ENCODE assay signal across 1 cellular context in the genomic region with DNA sequence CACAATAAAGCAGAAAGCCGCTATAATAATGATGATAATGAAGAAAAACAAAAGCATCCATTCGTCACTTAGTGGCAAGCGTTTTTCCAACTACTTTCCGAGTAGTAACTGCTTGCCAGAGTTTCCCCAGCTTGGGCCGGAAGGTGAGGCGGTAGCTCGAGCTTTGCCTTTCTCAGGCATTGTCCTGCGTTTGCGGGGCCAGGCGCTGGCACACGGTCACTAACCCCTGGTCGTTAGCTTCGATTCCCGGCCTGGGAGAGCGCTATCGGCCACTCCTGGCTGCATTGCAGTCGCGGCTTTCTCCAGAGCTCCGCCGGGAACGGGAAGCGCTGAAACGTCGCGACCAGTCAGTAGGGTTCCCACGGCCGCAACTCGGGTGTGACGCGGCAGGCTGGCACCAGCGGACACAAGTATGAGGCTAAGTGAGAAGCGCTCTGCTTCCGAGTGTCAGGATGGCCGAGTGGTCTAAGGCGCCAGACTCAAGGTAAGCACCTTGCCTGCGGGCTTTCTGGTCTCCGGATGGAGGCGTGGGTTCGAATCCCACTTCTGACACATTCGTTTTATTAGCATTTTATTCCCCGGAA.
TF ChIP-seq lines count a peak whose summit lies in the region.

No MANE protein-coding gene starts in this region.

TF ChIP-seq in HepG2, 621 proteins besides CTCF, POLR2A, EP300 and RAD21 (continued from another document and continues in another):
- TF ChIP-seq, protein P1, sequence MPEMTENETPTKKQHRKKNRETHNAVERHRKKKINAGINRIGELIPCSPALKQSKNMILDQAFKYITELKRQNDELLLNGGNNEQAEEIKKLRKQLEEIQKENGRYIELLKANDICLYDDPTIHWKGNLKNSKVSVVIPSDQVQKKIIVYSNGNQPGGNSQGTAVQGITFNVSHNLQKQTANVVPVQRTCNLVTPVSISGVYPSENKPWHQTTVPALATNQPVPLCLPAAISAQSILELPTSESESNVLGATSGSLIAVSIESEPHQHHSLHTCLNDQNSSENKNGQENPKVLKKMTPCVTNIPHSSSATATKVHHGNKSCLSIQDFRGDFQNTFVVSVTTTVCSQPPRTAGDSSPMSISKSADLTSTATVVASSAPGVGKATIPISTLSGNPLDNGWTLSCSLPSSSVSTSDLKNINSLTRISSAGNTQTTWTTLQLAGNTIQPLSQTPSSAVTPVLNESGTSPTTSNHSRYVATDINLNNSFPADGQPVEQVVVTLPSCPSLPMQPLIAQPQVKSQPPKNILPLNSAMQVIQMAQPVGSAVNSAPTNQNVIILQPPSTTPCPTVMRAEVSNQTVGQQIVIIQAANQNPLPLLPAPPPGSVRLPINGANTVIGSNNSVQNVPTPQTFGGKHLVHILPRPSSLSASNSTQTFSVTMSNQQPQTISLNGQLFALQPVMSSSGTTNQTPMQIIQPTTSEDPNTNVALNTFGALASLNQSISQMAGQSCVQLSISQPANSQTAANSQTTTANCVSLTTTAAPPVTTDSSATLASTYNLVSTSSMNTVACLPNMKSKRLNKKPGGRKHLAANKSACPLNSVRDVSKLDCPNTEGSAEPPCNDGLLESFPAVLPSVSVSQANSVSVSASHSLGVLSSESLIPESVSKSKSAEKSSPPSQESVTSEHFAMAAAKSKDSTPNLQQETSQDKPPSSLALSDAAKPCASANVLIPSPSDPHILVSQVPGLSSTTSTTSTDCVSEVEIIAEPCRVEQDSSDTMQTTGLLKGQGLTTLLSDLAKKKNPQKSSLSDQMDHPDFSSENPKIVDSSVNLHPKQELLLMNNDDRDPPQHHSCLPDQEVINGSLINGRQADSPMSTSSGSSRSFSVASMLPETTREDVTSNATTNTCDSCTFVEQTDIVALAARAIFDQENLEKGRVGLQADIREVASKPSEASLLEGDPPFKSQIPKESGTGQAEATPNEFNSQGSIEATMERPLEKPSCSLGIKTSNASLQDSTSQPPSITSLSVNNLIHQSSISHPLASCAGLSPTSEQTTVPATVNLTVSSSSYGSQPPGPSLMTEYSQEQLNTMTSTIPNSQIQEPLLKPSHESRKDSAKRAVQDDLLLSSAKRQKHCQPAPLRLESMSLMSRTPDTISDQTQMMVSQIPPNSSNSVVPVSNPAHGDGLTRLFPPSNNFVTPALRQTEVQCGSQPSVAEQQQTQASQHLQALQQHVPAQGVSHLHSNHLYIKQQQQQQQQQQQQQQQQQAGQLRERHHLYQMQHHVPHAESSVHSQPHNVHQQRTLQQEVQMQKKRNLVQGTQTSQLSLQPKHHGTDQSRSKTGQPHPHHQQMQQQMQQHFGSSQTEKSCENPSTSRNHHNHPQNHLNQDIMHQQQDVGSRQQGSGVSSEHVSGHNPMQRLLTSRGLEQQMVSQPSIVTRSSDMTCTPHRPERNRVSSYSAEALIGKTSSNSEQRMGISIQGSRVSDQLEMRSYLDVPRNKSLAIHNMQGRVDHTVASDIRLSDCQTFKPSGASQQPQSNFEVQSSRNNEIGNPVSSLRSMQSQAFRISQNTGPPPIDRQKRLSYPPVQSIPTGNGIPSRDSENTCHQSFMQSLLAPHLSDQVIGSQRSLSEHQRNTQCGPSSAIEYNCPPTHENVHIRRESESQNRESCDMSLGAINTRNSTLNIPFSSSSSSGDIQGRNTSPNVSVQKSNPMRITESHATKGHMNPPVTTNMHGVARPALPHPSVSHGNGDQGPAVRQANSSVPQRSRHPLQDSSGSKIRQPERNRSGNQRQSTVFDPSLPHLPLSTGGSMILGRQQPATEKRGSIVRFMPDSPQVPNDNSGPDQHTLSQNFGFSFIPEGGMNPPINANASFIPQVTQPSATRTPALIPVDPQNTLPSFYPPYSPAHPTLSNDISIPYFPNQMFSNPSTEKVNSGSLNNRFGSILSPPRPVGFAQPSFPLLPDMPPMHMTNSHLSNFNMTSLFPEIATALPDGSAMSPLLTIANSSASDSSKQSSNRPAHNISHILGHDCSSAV (CRISPR knock-in tag; IDR thresholded peaks at IDR 0.05; ENCODE audit: borderline replicate concordance): no peak
- TF ChIP-seq KAT7 (CRISPR knock-in tag; IDR thresholded peaks at IDR 0.05; ENCODE audit: borderline replicate concordance): no peak; the same call in 1 of the 2 replicates
- 0 out of 2 replicates have a peak, but pooled peaks have one; percentile 58 for TF ChIP-seq ZC3H13 (CRISPR knock-in tag; IDR thresholded peaks at IDR 0.05)
- TF ChIP-seq MTA3 (CRISPR knock-in tag; IDR thresholded peaks at IDR 0.05): no peak
- TF ChIP-seq ZNF546 (CRISPR knock-in tag; conservative IDR thresholded peaks at IDR 0.05): no peak
- 0 out of 2 replicates have a peak, but pooled peaks have one; percentile 18 for TF ChIP-seq ZNF124 (CRISPR knock-in tag; IDR thresholded peaks at IDR 0.05)
- TF ChIP-seq CREB1 (IDR thresholded peaks at IDR 0.05): no peak; the same call in 1 of the 2 replicates
- TF ChIP-seq CREB1 (CRISPR knock-in tag; IDR thresholded peaks at IDR 0.05): no peak
- TF ChIP-seq, protein P2, sequence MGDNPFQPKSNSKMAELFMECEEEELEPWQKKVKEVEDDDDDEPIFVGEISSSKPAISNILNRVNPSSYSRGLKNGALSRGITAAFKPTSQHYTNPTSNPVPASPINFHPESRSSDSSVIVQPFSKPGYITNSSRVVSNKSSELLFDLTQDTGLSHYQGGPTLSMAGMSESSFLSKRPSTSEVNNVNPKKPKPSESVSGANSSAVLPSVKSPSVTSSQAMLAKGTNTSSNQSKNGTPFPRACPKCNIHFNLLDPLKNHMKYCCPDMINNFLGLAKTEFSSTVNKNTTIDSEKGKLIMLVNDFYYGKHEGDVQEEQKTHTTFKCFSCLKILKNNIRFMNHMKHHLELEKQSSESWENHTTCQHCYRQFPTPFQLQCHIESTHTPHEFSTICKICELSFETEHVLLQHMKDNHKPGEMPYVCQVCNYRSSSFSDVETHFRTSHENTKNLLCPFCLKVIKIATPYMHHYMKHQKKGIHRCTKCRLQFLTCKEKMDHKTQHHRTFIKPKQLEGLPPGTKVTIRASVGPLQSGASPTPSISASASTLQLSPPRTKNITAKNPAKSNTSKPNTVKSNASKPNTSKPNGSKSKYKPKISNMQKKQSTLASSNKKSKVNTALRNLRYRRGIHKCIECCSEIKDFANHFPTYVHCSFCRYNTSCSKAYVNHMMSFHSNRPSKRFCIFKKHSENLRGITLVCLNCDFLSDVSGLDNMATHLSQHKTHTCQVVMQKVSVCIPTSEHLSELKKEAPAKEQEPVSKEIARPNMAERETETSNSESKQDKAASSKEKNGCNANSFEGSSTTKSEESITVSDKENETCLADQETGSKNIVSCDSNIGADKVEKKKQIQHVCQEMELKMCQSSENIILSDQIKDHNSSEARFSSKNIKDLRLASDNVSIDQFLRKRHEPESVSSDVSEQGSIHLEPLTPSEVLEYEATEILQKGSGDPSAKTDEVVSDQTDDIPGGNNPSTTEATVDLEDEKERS (CRISPR knock-in tag; IDR thresholded peaks at IDR 0.05): no peak; the same call in 1 of the 2 replicates
- TF ChIP-seq, protein P3, sequence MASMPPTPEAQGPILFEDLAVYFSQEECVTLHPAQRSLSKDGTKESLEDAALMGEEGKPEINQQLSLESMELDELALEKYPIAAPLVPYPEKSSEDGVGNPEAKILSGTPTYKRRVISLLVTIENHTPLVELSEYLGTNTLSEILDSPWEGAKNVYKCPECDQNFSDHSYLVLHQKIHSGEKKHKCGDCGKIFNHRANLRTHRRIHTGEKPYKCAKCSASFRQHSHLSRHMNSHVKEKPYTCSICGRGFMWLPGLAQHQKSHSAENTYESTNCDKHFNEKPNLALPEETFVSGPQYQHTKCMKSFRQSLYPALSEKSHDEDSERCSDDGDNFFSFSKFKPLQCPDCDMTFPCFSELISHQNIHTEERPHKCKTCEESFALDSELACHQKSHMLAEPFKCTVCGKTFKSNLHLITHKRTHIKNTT (CRISPR knock-in tag; IDR thresholded peaks at IDR 0.05): peak; percentile 8; the same call in 1 of the 2 replicates
- no peak; the same call in 1 of the 2 replicates for TF ChIP-seq SATB2 (CRISPR knock-in tag; IDR thresholded peaks at IDR 0.05)
- TF ChIP-seq, protein P4, sequence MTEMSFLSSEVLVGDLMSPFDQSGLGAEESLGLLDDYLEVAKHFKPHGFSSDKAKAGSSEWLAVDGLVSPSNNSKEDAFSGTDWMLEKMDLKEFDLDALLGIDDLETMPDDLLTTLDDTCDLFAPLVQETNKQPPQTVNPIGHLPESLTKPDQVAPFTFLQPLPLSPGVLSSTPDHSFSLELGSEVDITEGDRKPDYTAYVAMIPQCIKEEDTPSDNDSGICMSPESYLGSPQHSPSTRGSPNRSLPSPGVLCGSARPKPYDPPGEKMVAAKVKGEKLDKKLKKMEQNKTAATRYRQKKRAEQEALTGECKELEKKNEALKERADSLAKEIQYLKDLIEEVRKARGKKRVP (CRISPR knock-in tag; IDR thresholded peaks at IDR 0.05): no peak
- TF ChIP-seq SMAD9 (CRISPR knock-in tag; IDR thresholded peaks at IDR 0.05): no peak
- TF ChIP-seq ZNF430 (CRISPR knock-in tag; IDR thresholded peaks at IDR 0.05): peak; percentile 64
- TF ChIP-seq TEAD2 (CRISPR knock-in tag; IDR thresholded peaks at IDR 0.05): no peak
- 0 out of 2 replicates have a peak, but pooled peaks have one; percentile 20 for TF ChIP-seq MEIS1 (CRISPR knock-in tag; IDR thresholded peaks at IDR 0.05; ENCODE audit: borderline replicate concordance)
- TF ChIP-seq HOXA9 (CRISPR knock-in tag; IDR thresholded peaks at IDR 0.05; ENCODE audit: borderline replicate concordance): no peak
- TF ChIP-seq, protein P5, sequence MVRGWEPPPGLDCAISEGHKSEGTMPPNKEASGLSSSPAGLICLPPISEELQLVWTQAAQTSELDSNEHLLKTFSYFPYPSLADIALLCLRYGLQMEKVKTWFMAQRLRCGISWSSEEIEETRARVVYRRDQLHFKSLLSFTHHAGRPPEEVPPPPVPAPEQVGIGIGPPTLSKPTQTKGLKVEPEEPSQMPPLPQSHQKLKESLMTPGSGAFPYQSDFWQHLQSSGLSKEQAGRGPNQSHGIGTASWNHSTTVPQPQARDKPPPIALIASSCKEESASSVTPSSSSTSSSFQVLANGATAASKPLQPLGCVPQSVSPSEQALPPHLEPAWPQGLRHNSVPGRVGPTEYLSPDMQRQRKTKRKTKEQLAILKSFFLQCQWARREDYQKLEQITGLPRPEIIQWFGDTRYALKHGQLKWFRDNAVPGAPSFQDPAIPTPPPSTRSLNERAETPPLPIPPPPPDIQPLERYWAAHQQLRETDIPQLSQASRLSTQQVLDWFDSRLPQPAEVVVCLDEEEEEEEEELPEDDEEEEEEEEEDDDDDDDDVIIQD (CRISPR knock-in tag; IDR thresholded peaks at IDR 0.05; ENCODE audit: low read depth): 0 out of 2 replicates have a peak, but pooled peaks have one; percentile 19
- TF ChIP-seq ZNF225 (CRISPR knock-in tag; IDR thresholded peaks at IDR 0.05): 0 out of 2 replicates have a peak, but pooled peaks have one; percentile 35
- no peak for TF ChIP-seq IRX3 (CRISPR knock-in tag; IDR thresholded peaks at IDR 0.05; ENCODE audit: borderline replicate concordance, low read depth)
- no peak for TF ChIP-seq ZNF660 (CRISPR knock-in tag; IDR thresholded peaks at IDR 0.05; ENCODE audit: borderline replicate concordance, low read depth)
- TF ChIP-seq HHEX (CRISPR knock-in tag; IDR thresholded peaks at IDR 0.05): no peak
- TF ChIP-seq ZNF562 (CRISPR knock-in tag; IDR thresholded peaks at IDR 0.05; ENCODE audit: borderline replicate concordance): no peak
- TF ChIP-seq, protein P6, sequence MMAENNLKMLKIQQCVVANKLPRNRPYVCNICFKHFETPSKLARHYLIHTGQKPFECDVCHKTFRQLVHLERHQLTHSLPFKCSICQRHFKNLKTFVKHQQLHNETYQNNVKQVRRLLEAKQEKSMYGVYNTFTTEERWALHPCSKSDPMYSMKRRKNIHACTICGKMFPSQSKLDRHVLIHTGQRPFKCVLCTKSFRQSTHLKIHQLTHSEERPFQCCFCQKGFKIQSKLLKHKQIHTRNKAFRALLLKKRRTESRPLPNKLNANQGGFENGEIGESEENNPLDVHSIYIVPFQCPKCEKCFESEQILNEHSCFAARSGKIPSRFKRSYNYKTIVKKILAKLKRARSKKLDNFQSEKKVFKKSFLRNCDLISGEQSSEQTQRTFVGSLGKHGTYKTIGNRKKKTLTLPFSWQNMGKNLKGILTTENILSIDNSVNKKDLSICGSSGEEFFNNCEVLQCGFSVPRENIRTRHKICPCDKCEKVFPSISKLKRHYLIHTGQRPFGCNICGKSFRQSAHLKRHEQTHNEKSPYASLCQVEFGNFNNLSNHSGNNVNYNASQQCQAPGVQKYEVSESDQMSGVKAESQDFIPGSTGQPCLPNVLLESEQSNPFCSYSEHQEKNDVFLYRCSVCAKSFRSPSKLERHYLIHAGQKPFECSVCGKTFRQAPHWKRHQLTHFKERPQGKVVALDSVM (CRISPR knock-in tag; IDR thresholded peaks at IDR 0.05): no peak; the same call in 1 of the 2 replicates
- no peak for TF ChIP-seq DNMT3B (CRISPR knock-in tag; conservative IDR thresholded peaks at IDR 0.05)
- TF ChIP-seq, protein P7, sequence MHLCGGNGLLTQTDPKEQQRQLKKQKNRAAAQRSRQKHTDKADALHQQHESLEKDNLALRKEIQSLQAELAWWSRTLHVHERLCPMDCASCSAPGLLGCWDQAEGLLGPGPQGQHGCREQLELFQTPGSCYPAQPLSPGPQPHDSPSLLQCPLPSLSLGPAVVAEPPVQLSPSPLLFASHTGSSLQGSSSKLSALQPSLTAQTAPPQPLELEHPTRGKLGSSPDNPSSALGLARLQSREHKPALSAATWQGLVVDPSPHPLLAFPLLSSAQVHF (CRISPR knock-in tag; IDR thresholded peaks at IDR 0.05): no peak
- TF ChIP-seq, protein P8, sequence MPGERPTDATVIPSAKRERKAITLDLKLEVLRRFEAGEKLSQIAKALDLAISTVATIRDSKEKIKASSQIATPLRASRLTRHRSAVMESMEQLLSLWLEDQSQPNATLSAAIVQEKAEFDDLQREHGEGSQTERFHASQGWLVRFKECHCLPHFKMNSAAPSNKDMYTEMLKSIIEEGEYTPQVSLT (CRISPR knock-in tag; IDR thresholded peaks at IDR 0.05; ENCODE audit: borderline replicate concordance, low read depth): no peak
- peak; percentile 56 for TF ChIP-seq SP2 (CRISPR knock-in tag; IDR thresholded peaks at IDR 0.05)
- TF ChIP-seq, protein P9, sequence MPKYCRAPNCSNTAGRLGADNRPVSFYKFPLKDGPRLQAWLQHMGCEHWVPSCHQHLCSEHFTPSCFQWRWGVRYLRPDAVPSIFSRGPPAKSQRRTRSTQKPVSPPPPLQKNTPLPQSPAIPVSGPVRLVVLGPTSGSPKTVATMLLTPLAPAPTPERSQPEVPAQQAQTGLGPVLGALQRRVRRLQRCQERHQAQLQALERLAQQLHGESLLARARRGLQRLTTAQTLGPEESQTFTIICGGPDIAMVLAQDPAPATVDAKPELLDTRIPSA (CRISPR knock-in tag; IDR thresholded peaks at IDR 0.05; ENCODE audit: borderline replicate concordance): no peak
- TF ChIP-seq SMC3 (IDR thresholded peaks at IDR 0.05; ENCODE audit: low read length): no peak
- no peak for TF ChIP-seq ZNF841 (CRISPR knock-in tag; IDR thresholded peaks at IDR 0.05; ENCODE audit: borderline replicate concordance)
- TF ChIP-seq ZNF670 (CRISPR knock-in tag; IDR thresholded peaks at IDR 0.05; ENCODE audit: borderline replicate concordance): no peak
- peak; percentile 70; the same call in 1 of the 2 replicates for TF ChIP-seq ZFY (CRISPR knock-in tag; IDR thresholded peaks at IDR 0.05)
- TF ChIP-seq PAF1 (CRISPR knock-in tag; IDR thresholded peaks at IDR 0.05): no peak
- TF ChIP-seq, protein P10, sequence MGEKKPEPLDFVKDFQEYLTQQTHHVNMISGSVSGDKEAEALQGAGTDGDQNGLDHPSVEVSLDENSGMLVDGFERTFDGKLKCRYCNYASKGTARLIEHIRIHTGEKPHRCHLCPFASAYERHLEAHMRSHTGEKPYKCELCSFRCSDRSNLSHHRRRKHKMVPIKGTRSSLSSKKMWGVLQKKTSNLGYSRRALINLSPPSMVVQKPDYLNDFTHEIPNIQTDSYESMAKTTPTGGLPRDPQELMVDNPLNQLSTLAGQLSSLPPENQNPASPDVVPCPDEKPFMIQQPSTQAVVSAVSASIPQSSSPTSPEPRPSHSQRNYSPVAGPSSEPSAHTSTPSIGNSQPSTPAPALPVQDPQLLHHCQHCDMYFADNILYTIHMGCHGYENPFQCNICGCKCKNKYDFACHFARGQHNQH (CRISPR knock-in tag; IDR thresholded peaks at IDR 0.05): peak; percentile 80
- TF ChIP-seq ZNF101 (CRISPR knock-in tag; IDR thresholded peaks at IDR 0.05; ENCODE audit: borderline replicate concordance, low read depth): no peak
- peak; percentile 3; the same call in 1 of the 2 replicates for TF ChIP-seq PITX1 (CRISPR knock-in tag; IDR thresholded peaks at IDR 0.05)
- TF ChIP-seq ZFP62 (CRISPR knock-in tag; IDR thresholded peaks at IDR 0.05): no peak
